Comparison of ENCODE assay signal across 9 cellular contexts in genomic region chr5:141914154-141914743, GRCh38. TPM values are rescaled to one million over a fixed set of nuclear protein-coding genes. Genes with fewer than 3 reads are reported as not detected.
A peak's percentile ranks its signal among the peaks of the same experiment; 100 is the strongest.
DNase-seq lines count a peak whose midpoint lies in the region; ATAC-seq and TF ChIP-seq lines count a peak whose summit lies in the region.
"Had no signal": no experiment of that assay in that cellular context is flagged by ENCODE, and none has a peak within 500 bp of the region (broad histone marks: within the 10 kb centered on the region; RNA-seq: fewer than 3 reads in every experiment).

No MANE protein-coding gene starts in this region.

- ATAC-seq in GM21360 (IDR thresholded peaks at IDR 0.05; ENCODE audit: unreplicated experiment) (peak; percentile 58), right cardiac atrium (peak; percentile 76 to 83), HG03095 (IDR thresholded peaks at IDR 0.05; ENCODE audit: unreplicated experiment) (no peak)
- peak; percentile 56 for ATAC-seq in activated naive CD8-positive, alpha-beta T cell treated with anti-CD3 and anti-CD28 coated beads, Interleukin-2, amount 50 U/mL, for 24 hours

- H3K4me3 ChIP-seq in MM.1S (ENCODE audit: low read length) (peak overlapping the region; percentile 39), right cardiac atrium (ENCODE audit: low read length) (peak overlapping the region; percentile 47), PC-9 (no peak overlapping the region)

- no peaks in the 10 kb centered on the region for H3K9me3 Mint-ChIP-seq in activated naive CD8-positive, alpha-beta T cell treated with anti-CD3 and anti-CD28 coated beads, Interleukin-2, amount 50 U/mL, for 24 hours

- H3K4me1 ChIP-seq in MM.1S (ENCODE audit: low read length) (peaks cover 24% of the 10 kb centered on the region), right cardiac atrium (ENCODE audit: control insufficient read depth, insufficient read depth, low read length) (no peaks in the 10 kb centered on the region), PC-9 (replicated peaks; ENCODE audit: insufficient read depth) (0 out of 2 replicates have a peak, but pooled peaks cover 8% of the 10 kb centered on the region)

- H3K27ac ChIP-seq in MM.1S (ENCODE audit: low read length), result peak overlapping the region; percentile 19; the same call in 1 of the 2 replicates
- no peak overlapping the region for H3K27ac ChIP-seq in right cardiac atrium (ENCODE audit: low read length)
- no peak overlapping the region for H3K27ac ChIP-seq in PC-9

- DNase-seq in D341Med (ENCODE audit: low spot score) (peak; percentile 46), MM.1S (peak; percentile 82), right cardiac atrium (peak; percentile 35 to 81 (median 79)), pons (ENCODE audit: low spot score) (peak; percentile 53), PC-9 (no peak)
- DNase-seq in activated naive CD8-positive, alpha-beta T cell treated with anti-CD3 and anti-CD28 coated beads, Interleukin-2, amount 50 U/mL, for 24 hours, result peak; percentile 48

- intact Hi-C loops in right cardiac atrium (cut with DNase I) (no loop called here), PC-9 (cut with micrococcal nuclease; ENCODE audit: unreplicated experiment) (no loop called here)

- H3K9me3 ChIP-seq in MM.1S (replicated peaks; ENCODE audit: insufficient read depth, low read length) (no peaks in the 10 kb centered on the region), right cardiac atrium (ENCODE audit: control insufficient read depth, low read length) (no peaks in the 10 kb centered on the region), PC-9 (ENCODE audit: insufficient read depth, low read depth) (no peaks in the 10 kb centered on the region)

- H3K4me3 Mint-ChIP-seq in activated naive CD8-positive, alpha-beta T cell treated with anti-CD3 and anti-CD28 coated beads, Interleukin-2, amount 50 U/mL, for 24 hours, result peak overlapping the region; percentile 36

- peaks cover 16% of the 10 kb centered on the region for H3K4me1 Mint-ChIP-seq in activated naive CD8-positive, alpha-beta T cell treated with anti-CD3 and anti-CD28 coated beads, Interleukin-2, amount 50 U/mL, for 24 hours

- H3K4me2 ChIP-seq in MM.1S (ENCODE audit: low read depth, low read length) (peak overlapping the region; percentile 70), PC-9 (no peak overlapping the region)

- CTCF ChIA-PET in PC-9 (lab: Charles Lee), result interaction anchor here (0.6 kb wide), 1 partner anchor 9 kb away, joined by 3 read pairs; no protein-coding TSS in a partner anchor

- TF ChIP-seq CTCF in MM.1S (IDR thresholded peaks at IDR 0.05; ENCODE audit: low read length), result peak; percentile 29
- no peak for TF ChIP-seq CTCF in PC-9 (conservative IDR thresholded peaks at IDR 0.05)

- H3K36me3 ChIP-seq in MM.1S (replicated peaks; ENCODE audit: insufficient read depth, low read length), result no peaks in the 10 kb centered on the region
- no peaks in the 10 kb centered on the region for H3K36me3 ChIP-seq in PC-9 (ENCODE audit: low read depth)

- H3K9me2 ChIP-seq in MM.1S (replicated peaks; ENCODE audit: insufficient read depth, low read length) (no peaks in the 10 kb centered on the region), PC-9 (ENCODE audit: insufficient read depth) (no peaks in the 10 kb centered on the region)

- no peak overlapping the region for H3K27ac Mint-ChIP-seq in activated naive CD8-positive, alpha-beta T cell treated with anti-CD3 and anti-CD28 coated beads, Interleukin-2, amount 50 U/mL, for 24 hours

- peaks cover 13% of the 10 kb centered on the region; the same call in 1 of the 2 replicates for H3F3A ChIP-seq in MM.1S (ENCODE audit: insufficient read depth, low read length)
- H3F3A ChIP-seq in PC-9 (ENCODE audit: insufficient read depth, low read depth), result 0 out of 2 replicates have a peak, but pooled peaks cover 5% of the 10 kb centered on the region

- 14% methylated on average over 42 of the region's 42 CpGs for WGBS in right cardiac atrium

- no peaks in the 10 kb centered on the region for H3K27me3 ChIP-seq in MM.1S (replicated peaks; ENCODE audit: insufficient read depth, low read length)
- no peaks in the 10 kb centered on the region for H3K27me3 ChIP-seq in right cardiac atrium (ENCODE audit: control insufficient read depth, insufficient read depth)
- H3K27me3 ChIP-seq in PC-9 (ENCODE audit: insufficient read depth, low read depth), result no peaks in the 10 kb centered on the region

- POLR2A ChIA-PET in PC-9 (lab: Charles Lee; ENCODE audit: unreplicated experiment), result no interaction called here

- H3K79me2 ChIP-seq in MM.1S (ENCODE audit: low read length) (no peaks in the 10 kb centered on the region), PC-9 (ENCODE audit: low read depth) (no peaks in the 10 kb centered on the region)

- peak overlapping the region; percentile 61; the same call in 1 of the 2 replicates for H3K9ac ChIP-seq in MM.1S (ENCODE audit: low read length)

- no peaks in the 10 kb centered on the region for H3K36me3 Mint-ChIP-seq in activated naive CD8-positive, alpha-beta T cell treated with anti-CD3 and anti-CD28 coated beads, Interleukin-2, amount 50 U/mL, for 24 hours (ENCODE audit: low read depth)

- H3K27me3 Mint-ChIP-seq in activated naive CD8-positive, alpha-beta T cell treated with anti-CD3 and anti-CD28 coated beads, Interleukin-2, amount 50 U/mL, for 24 hours, result peaks cover 36% of the 10 kb centered on the region

- H2AFZ ChIP-seq in MM.1S (ENCODE audit: low read length), result peak overlapping the region; percentile 45
- H2AFZ ChIP-seq in PC-9, result no peak overlapping the region

- H4K20me1 ChIP-seq in MM.1S (ENCODE audit: insufficient read depth, low read length) (no peaks in the 10 kb centered on the region), PC-9 (ENCODE audit: insufficient read depth) (no peaks in the 10 kb centered on the region)

- BruUV-seq in PC-9 (replicated peaks; lab: Mats Ljungman, UMichigan), result no TSS peak

RNA-seq across cellular contexts. Expression of gene DELE1, which starts 9.4 kb away (rescaled TPM):
- 100 to 1,000 TPM in 2 of 4 donors, 10 to 100 TPM in 2; 82.6 to 109 (median 99.2) TPM for total RNA-seq in right cardiac atrium
- polyA plus RNA-seq in right cardiac atrium, result 62.0 TPM
- total RNA-seq in PC-9 (2021), result 68.5 and 80.8 TPM in 2 replicates

RNA-seq across cellular contexts. Expression of gene PCDH1, which starts 36.0 kb away (rescaled TPM):
- 10 to 100 TPM in 2 of 4 donors, 1 to 10 TPM in 2; 7.2 to 21.3 (median 12.2) TPM for total RNA-seq in right cardiac atrium
- polyA plus RNA-seq in right cardiac atrium, result 9.2 TPM
- total RNA-seq in PC-9 (2021), result 88.5 and 101 TPM in 2 replicates

RNA-seq across cellular contexts. Expression of gene PCDH12, which starts 43.8 kb away (rescaled TPM):
- total RNA-seq in right cardiac atrium (1 to 10 TPM; 4.1 to 7.9 (median 6.7) TPM), PC-9 (2021) (not detected in 2 replicates)
- 3.0 TPM for polyA plus RNA-seq in right cardiac atrium
- total RNA-seq: SK-MEL-5 had no signal

RNA-seq across cellular contexts. Expression of gene RNF14, which starts 54.7 kb away (rescaled TPM):
- total RNA-seq in right cardiac atrium (100 to 1,000 TPM in 2 of 4 donors, 10 to 100 TPM in 2; 90.7 to 105 (median 97.7) TPM), PC-9 (2021) (26.6 and 29.7 TPM in 2 replicates)
- polyA plus RNA-seq in right cardiac atrium, result 36.3 TPM

Comparison
In these comparisons a context has a peak if more than half of its experiments do, and no peak if none do; other contexts are left out.
1. DNase-seq: peak in D341Med (single experiment), MM.1S (single experiment), activated naive CD8-positive, alpha-beta T cell treated with anti-CD3 and anti-CD28 coated beads, Interleukin-2, amount 50 U/mL, for 24 hours (single experiment), right cardiac atrium (3 of 3) and pons (single experiment); none in PC-9 (0 of 2).